Comparison of ENCODE assay signal across 8 cellular contexts in the genomic region with DNA sequence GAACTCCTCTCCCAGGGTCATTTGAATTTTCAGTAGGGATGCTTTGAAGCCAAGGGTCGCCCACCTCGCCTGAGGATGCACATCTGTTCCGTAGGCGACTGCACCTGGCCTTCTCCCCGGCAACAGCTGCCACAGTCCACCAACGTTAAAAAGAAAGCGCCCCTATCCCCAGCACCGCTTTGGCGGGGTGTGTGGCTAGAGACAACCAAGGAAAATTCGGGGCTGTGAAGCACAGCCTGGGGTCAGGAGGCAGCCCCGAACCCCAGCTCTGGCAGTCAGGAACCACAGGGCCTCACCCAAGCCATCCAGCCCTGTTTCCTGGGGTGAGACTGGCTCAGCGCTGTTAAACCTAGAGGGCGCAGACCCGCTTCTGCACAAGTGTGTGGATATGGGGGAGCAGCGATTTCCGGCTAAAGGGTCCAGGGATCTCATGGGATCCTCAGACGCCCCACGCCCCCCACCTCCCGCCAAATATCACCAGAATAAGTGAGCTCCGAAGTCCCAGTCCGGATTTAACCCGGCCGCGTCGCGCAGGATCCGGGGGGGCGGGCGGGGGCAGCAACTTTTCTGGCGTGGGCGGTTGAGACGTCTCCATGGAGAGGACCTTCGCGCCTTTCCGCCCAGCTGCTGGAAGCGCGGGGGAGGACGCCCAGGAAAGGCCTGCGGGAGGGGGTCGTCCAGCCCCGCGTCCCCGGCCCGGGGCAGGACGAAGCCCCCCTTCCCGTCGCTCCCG. TPM values are rescaled to one million over a fixed set of nuclear protein-coding genes. Genes with fewer than 3 reads are reported as not detected.
DNase-seq lines count a peak whose midpoint lies in the region; ATAC-seq, FAIRE-seq and TF ChIP-seq lines count a peak whose summit lies in the region.

No MANE protein-coding gene starts in this region.

- POLR2A ChIA-PET in HEK293T (lab: Yijun Ruan, JAX): no interaction called here

- peak; percentile 56 for DNase-seq in GM12892 (ENCODE audit: insufficient read length)
- DNase-seq in HCEC 1CT: peak; percentile 56
- peak; percentile 20 for DNase-seq in MV-4-11 (lab: John Stamatoyannopoulos, UW)
- peak; percentile 22 to 26 for DNase-seq in activated T-cell treated with anti-CD3 and anti-CD28 coated beads, Interleukin-2, amount 50 U/mL, for 72 hours
- peak; percentile 24 for DNase-seq in glomerular visceral epithelial cell (ENCODE audit: extremely low spot score)
- no peak for DNase-seq in progenitor cell of endocrine pancreas (ENCODE audit: low spot score, unreplicated experiment)
- DNase-seq in effector CD8-positive, alpha-beta T cell (lab: John Stamatoyannopoulos, UW): no peak
- DNase-seq in HEK293T (ENCODE audit: extremely low spot score): no peak

- peak; percentile 33 to 39 for ATAC-seq in activated T-cell treated with anti-CD3 and anti-CD28 coated beads, Interleukin-2, amount 50 U/mL, for 72 hours (replicated peaks in 1 of 2)

- H3K4me3 Mint-ChIP-seq in activated T-cell treated with anti-CD3 and anti-CD28 coated beads, Interleukin-2, amount 50 U/mL, for 72 hours: peak overlapping the region; percentile 79 to 84
- H3K4me3 Mint-ChIP-seq in progenitor cell of endocrine pancreas (ENCODE audit: low read depth): peak overlapping the region; percentile 77

- no peak for TF ChIP-seq CTCF in progenitor cell of endocrine pancreas (IDR thresholded peaks at IDR 0.05; ENCODE audit: unreplicated experiment)

- peaks cover 7% of the 10 kb centered on the region for H3K27me3 Mint-ChIP-seq in activated T-cell treated with anti-CD3 and anti-CD28 coated beads, Interleukin-2, amount 50 U/mL, for 72 hours (ENCODE audit: low read depth)
- H3K27me3 Mint-ChIP-seq in progenitor cell of endocrine pancreas: no peaks in the 10 kb centered on the region

- H3K27ac Mint-ChIP-seq in activated T-cell treated with anti-CD3 and anti-CD28 coated beads, Interleukin-2, amount 50 U/mL, for 72 hours: no peak overlapping the region
- H3K27ac Mint-ChIP-seq in progenitor cell of endocrine pancreas: no peak overlapping the region

- FAIRE-seq in GM12892 (lab: Jason Lieb, UNC): no peak

- CTCF ChIA-PET in HEK293T (lab: Yijun Ruan, JAX): interaction anchor here (0.6 kb wide), 1 partner anchor 617 kb away, joined by 5 read pairs; no protein-coding TSS in a partner anchor

- peaks cover 27% of the 10 kb centered on the region for H3K4me1 Mint-ChIP-seq in activated T-cell treated with anti-CD3 and anti-CD28 coated beads, Interleukin-2, amount 50 U/mL, for 72 hours (ENCODE audit: low read depth)
- peaks cover 5% of the 10 kb centered on the region for H3K4me1 Mint-ChIP-seq in progenitor cell of endocrine pancreas (ENCODE audit: low read depth)

- no peak for TF ChIP-seq POLR2A in GM12892 (IDR thresholded peaks at IDR 0.05; ENCODE audit: low read depth, low read length)

- no peaks in the 10 kb centered on the region for H3K9me3 Mint-ChIP-seq in activated T-cell treated with anti-CD3 and anti-CD28 coated beads, Interleukin-2, amount 50 U/mL, for 72 hours
- no peaks in the 10 kb centered on the region for H3K9me3 Mint-ChIP-seq in progenitor cell of endocrine pancreas (ENCODE audit: low read depth)

- H3K36me3 Mint-ChIP-seq in activated T-cell treated with anti-CD3 and anti-CD28 coated beads, Interleukin-2, amount 50 U/mL, for 72 hours (ENCODE audit: insufficient read depth in 2 of 2): peaks cover 0 to 5% of the 10 kb centered on the region in 2 donors
- H3K36me3 Mint-ChIP-seq in progenitor cell of endocrine pancreas (ENCODE audit: insufficient read depth): peaks cover 1% of the 10 kb centered on the region

TF ChIP-seq in HEK293T, 16 proteins besides CTCF, POLR2A, EP300 and RAD21:
- TF ChIP-seq ARNT (IDR thresholded peaks at IDR 0.05): no peak
- no peak for TF ChIP-seq ZNF384 (IDR thresholded peaks at IDR 0.05)
- no peak for TF ChIP-seq CTBP1 (IDR thresholded peaks at IDR 0.05; ENCODE audit: borderline replicate concordance)
- no peak for TF ChIP-seq BHLHE40 (IDR thresholded peaks at IDR 0.05; ENCODE audit: borderline replicate concordance)
- TF ChIP-seq, protein P1, sequence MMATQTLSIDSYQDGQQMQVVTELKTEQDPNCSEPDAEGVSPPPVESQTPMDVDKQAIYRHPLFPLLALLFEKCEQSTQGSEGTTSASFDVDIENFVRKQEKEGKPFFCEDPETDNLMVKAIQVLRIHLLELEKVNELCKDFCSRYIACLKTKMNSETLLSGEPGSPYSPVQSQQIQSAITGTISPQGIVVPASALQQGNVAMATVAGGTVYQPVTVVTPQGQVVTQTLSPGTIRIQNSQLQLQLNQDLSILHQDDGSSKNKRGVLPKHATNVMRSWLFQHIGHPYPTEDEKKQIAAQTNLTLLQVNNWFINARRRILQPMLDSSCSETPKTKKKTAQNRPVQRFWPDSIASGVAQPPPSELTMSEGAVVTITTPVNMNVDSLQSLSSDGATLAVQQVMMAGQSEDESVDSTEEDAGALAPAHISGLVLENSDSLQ (IDR thresholded peaks at IDR 0.05): no peak
- TF ChIP-seq LEF1 (IDR thresholded peaks at IDR 0.05; ENCODE audit: borderline replicate concordance): no peak
- no peak for TF ChIP-seq FOXA1 (IDR thresholded peaks at IDR 0.05)
- no peak for TF ChIP-seq SP1 (IDR thresholded peaks at IDR 0.05)
- no peak for TF ChIP-seq ELF4 (IDR thresholded peaks at IDR 0.05)
- TF ChIP-seq L3MBTL2 (conservative IDR thresholded peaks at IDR 0.05): no peak
- TF ChIP-seq NFRKB (IDR thresholded peaks at IDR 0.05): no peak
- TF ChIP-seq FOXK2 (IDR thresholded peaks at IDR 0.05): no peak
- no peak for TF ChIP-seq TARDBP (IDR thresholded peaks at IDR 0.05)
- no peak for TF ChIP-seq FOXM1 (IDR thresholded peaks at IDR 0.05; ENCODE audit: borderline replicate concordance)

RNA-seq across cellular contexts. Expression of a gene that starts 0.8 kb away (rescaled TPM):
- polyA plus RNA-seq in GM12892 (2012; ENCODE audit: missing spikeins): 14.2 TPM
- total RNA-seq in activated T-cell treated with anti-CD3 and anti-CD28 coated beads, Interleukin-2, amount 50 U/mL, for 72 hours: 1 to 10 TPM; 6.3 to 9.8 TPM
- 16.5 and 18.2 TPM in 2 replicates for total RNA-seq in progenitor cell of endocrine pancreas

RNA-seq across cellular contexts. Expression of a gene that starts 53.8 kb away (rescaled TPM):
- polyA plus RNA-seq in GM12892 (2012; ENCODE audit: missing spikeins): 0.15 TPM
- total RNA-seq in activated T-cell treated with anti-CD3 and anti-CD28 coated beads, Interleukin-2, amount 50 U/mL, for 72 hours: 1 to 10 TPM in 1 of 2 donors, under 1 TPM in 1; 0.93 to 1.7 TPM
- total RNA-seq in progenitor cell of endocrine pancreas: 43.1 and 45.8 TPM in 2 replicates

Comparison
In these comparisons a context has a peak if more than half of its experiments do, and no peak if none do; other contexts are left out.
1. DNase-seq: peak in GM12892 (single experiment), HCEC 1CT (single experiment), MV-4-11 (single experiment), activated T-cell treated with anti-CD3 and anti-CD28 coated beads, Interleukin-2, amount 50 U/mL, for 72 hours (2 of 2) and glomerular visceral epithelial cell (single experiment); none in progenitor cell of endocrine pancreas (single experiment), effector CD8-positive, alpha-beta T cell (single experiment) and HEK293T (single experiment).
2. RNA of a gene that starts 53.8 kb away (total RNA-seq): 43.1 to 45.8 TPM in progenitor cell of endocrine pancreas; 0.93 to 1.7 TPM in activated T-cell treated with anti-CD3 and anti-CD28 coated beads, Interleukin-2, amount 50 U/mL, for 72 hours; every median in the first group is over 10 times any median in the second.